Comparison of ENCODE assay signal across 12 cellular contexts in genomic region chr13:94707400-94708021, GRCh38. TPM values are rescaled to one million over a fixed set of nuclear protein-coding genes. Genes with fewer than 3 reads are reported as not detected.
DNase-seq lines count a peak whose midpoint lies in the region; FAIRE-seq and TF ChIP-seq lines count a peak whose summit lies in the region.
"Had no signal": no experiment of that assay in that cellular context is flagged by ENCODE, and none has a peak within 500 bp of the region (broad histone marks: within the 10 kb centered on the region; RNA-seq: fewer than 3 reads in every experiment).

No MANE protein-coding gene starts in this region.

- H3K79me2 ChIP-seq in H1 (ENCODE audit: control insufficient read depth in 1 of 2, insufficient read depth in 2 of 2, low read length in 2 of 2), result peaks cover 0 to 5% of the 10 kb centered on the region in 2 experiments; a peak in 2 of 4 replicates
- no peaks in the 10 kb centered on the region for H3K79me2 ChIP-seq in osteoblast (ENCODE audit: insufficient read depth, low read length)

- H3K23me2 ChIP-seq in H1 (ENCODE audit: low read depth, low read length), result peaks cover 39% of the 10 kb centered on the region

- H3K14ac ChIP-seq in H1 (ENCODE audit: insufficient read length), result no peak overlapping the region

- H4K20me1 ChIP-seq in H1 (replicated peaks in 1 of 2; ENCODE audit: control insufficient read depth in 1 of 2, insufficient read depth in 2 of 2, low read length in 2 of 2), result no peaks in the 10 kb centered on the region
- no peaks in the 10 kb centered on the region for H4K20me1 ChIP-seq in osteoblast (ENCODE audit: insufficient read depth, low read length)

- H2BK120ac ChIP-seq in H1 (replicated peaks; ENCODE audit: low read depth, low read length), result peak overlapping the region; percentile 82

- H3K9ac ChIP-seq in H1 (replicated peaks in 1 of 4; ENCODE audit: extremely low read depth in 1 of 4, low read depth in 3 of 4, low read length in 3 of 4), result peak overlapping the region in 3 of 4 experiments; percentile 31 to 46 (median 37); a peak in 3 of 7 replicates

- no peak overlapping the region for H2BK15ac ChIP-seq in H1 (ENCODE audit: low read length)

- H2BK5ac ChIP-seq in H1 (ENCODE audit: low read depth, low read length), result peak overlapping the region; percentile 76; the same call in 1 of the 2 replicates

- H3K27ac ChIP-seq in H1 (ENCODE audit: low read depth, low read length), result no peak overlapping the region
- no peak overlapping the region for H3K27ac ChIP-seq in osteoblast (ENCODE audit: low read depth, low read length)

- no peak for TF ChIP-seq EP300 in H1 (IDR thresholded peaks at IDR 0.05; ENCODE audit: borderline replicate concordance in 1 of 2, low read depth in 2 of 2, low read length in 2 of 2)

- peak overlapping the region; percentile 72 for H3K23ac ChIP-seq in H1 (ENCODE audit: insufficient read length)

- H4K8ac ChIP-seq in H1 (ENCODE audit: extremely low read depth, insufficient read depth, low read length), result no peak overlapping the region

- DNase-seq in NCI-H1105 treated with DMSO at 0.1 percent for 48 hours (lab: John Stamatoyannopoulos, UW) (peak; percentile 23), NCI-H1105 (lab: John Stamatoyannopoulos, UW) (no peak), NCI-H345 (lab: John Stamatoyannopoulos, UW) (peak; percentile 80), H1 (ENCODE audit: low read depth in 1 of 2, low spot score in 2 of 2) (peak in 1 of 2 experiments; percentile 79), osteoblast (ENCODE audit: insufficient read length, low spot score, missing footprints) (peak; percentile 46), SKM-1 (lab: John Stamatoyannopoulos, UW; ENCODE audit: unreplicated experiment) (no peak), GDM1 (lab: John Stamatoyannopoulos, UW) (no peak), kidney tubule cell (ENCODE audit: low spot score) (no peak)
- DNase-seq: left ventricle myocardium superior had no signal

- no peak for FAIRE-seq in H1 (lab: Jason Lieb, UNC)
- FAIRE-seq: A204.1, colon, TTC549 had no signal

- H3K27me3 ChIP-seq in H1 (replicated peaks in 1 of 4; ENCODE audit: control insufficient read depth in 3 of 4, extremely low read depth in 1 of 4, insufficient read depth in 3 of 4, low read length in 3 of 4), result peaks cover 19 to 56% (median 44%) of the 10 kb centered on the region in 4 experiments; a peak in 6 of 7 replicates
- H3K27me3 ChIP-seq in osteoblast (ENCODE audit: insufficient read depth, low read length), result peaks cover 98% of the 10 kb centered on the region

- H3K36me3 ChIP-seq in H1 (ENCODE audit: control insufficient read depth in 2 of 4, insufficient read depth in 4 of 4, low read length in 3 of 4) (peaks cover 0 to 25% (median 0%) of the 10 kb centered on the region in 4 experiments; a peak in 1 of 8 replicates), osteoblast (ENCODE audit: insufficient read depth, low read length) (no peaks in the 10 kb centered on the region)

- H3K9me3 ChIP-seq in H1 (ENCODE audit: insufficient read depth in 2 of 2, low read depth in 1 of 2, low read length in 1 of 2) (no peaks in the 10 kb centered on the region; a peak in 1 of 4 replicates), osteoblast (ENCODE audit: low read depth, low read length) (no peaks in the 10 kb centered on the region)

- peak overlapping the region; percentile 24 for H3K56ac ChIP-seq in H1 (replicated peaks; ENCODE audit: insufficient read length, low read depth, low read length)

- TF ChIP-seq RAD21 in H1 (IDR thresholded peaks at IDR 0.05 in 1 of 2, conservative IDR thresholded peaks at IDR 0.05 in 1 of 2; ENCODE audit: low read depth in 2 of 2, low read length in 2 of 2), result no peak

- CTCF ChIA-PET in H1 (lab: Charles Lee; ENCODE audit: partially characterized antibody), result interaction anchor here (0.7 to 1.2 kb wide), 2 partner anchors 8 to 616 kb away, joined by 3 to 4 read pairs; no protein-coding TSS in a partner anchor

- TF ChIP-seq POLR2A in H1 (IDR thresholded peaks at IDR 0.05; ENCODE audit: control extremely low read depth in 1 of 2, low read depth in 2 of 2, low read length in 2 of 2), result no peak

- H4K5ac ChIP-seq in H1 (ENCODE audit: insufficient read length, low read depth, low read length), result peak overlapping the region; percentile 70

- H3K79me1 ChIP-seq in H1 (ENCODE audit: low read depth, low read length), result no peaks in the 10 kb centered on the region

- peak overlapping the region; percentile 30 for H3K4ac ChIP-seq in H1 (replicated peaks; ENCODE audit: insufficient read length, low read depth, low read length)

- H2BK12ac ChIP-seq in H1 (ENCODE audit: low read depth, low read length), result 0 out of 2 replicates have a peak overlapping the region, but pooled peaks have one; percentile 84

- 1 to 67% methylated on average over 1 to 31 of the region's 41 CpGs for WGBS in H1 (ENCODE audit: extremely low coverage in 1 of 2, insufficient coverage in 1 of 2, insufficient read length in 1 of 2, insufficient replicate concordance in 2 of 2, low coverage in 1 of 2, low lambda C conversion rate in 2 of 2, missing lambda C conversion rate in 1 of 2), 2 experiments

- H2BK20ac ChIP-seq in H1 (ENCODE audit: low read length), result peak overlapping the region; percentile 88; the same call in 1 of the 2 replicates

- TF ChIP-seq CTCF in H1 (IDR thresholded peaks at IDR 0.05; ENCODE audit: control extremely low read depth in 1 of 3, insufficient read depth in 1 of 3, low read depth in 1 of 3, low read length in 3 of 3), result no peak
- no peak for TF ChIP-seq CTCF in osteoblast (IDR thresholded peaks at IDR 0.05; ENCODE audit: extremely low read depth, low read depth, low read length)

- POLR2A ChIA-PET in H1 (lab: Charles Lee; ENCODE audit: partially characterized antibody), result interaction anchor here (0.6 to 1.4 kb wide), 8 partner anchors 10 to 850 kb away, joined by 3 to 12 read pairs (median 4); no protein-coding TSS in a partner anchor

- peak overlapping the region; percentile 92 for H4K91ac ChIP-seq in H1 (replicated peaks; ENCODE audit: insufficient read length, low read length)

- peak overlapping the region; percentile 68 to 86 (median 76) for H3K4me3 ChIP-seq in H1 (ENCODE audit: extremely low read depth in 1 of 4, insufficient read depth in 2 of 4, low read depth in 3 of 4, low read length in 4 of 4)
- no peak overlapping the region for H3K4me3 ChIP-seq in osteoblast (ENCODE audit: insufficient read depth, low read length)

- H3K4me2 ChIP-seq in H1 (ENCODE audit: insufficient read depth in 1 of 2, low read depth in 2 of 2, low read length in 2 of 2) (peak overlapping the region; percentile 94 to 99), osteoblast (ENCODE audit: insufficient read depth, low read length) (no peak overlapping the region)

- H2AFZ ChIP-seq in H1 (ENCODE audit: low read length) (no peak overlapping the region), osteoblast (ENCODE audit: low read length) (no peak overlapping the region)

- peak overlapping the region; percentile 72 for H3K18ac ChIP-seq in H1 (ENCODE audit: extremely low read depth, low read length)

- H2AK5ac ChIP-seq in H1 (ENCODE audit: low read depth, low read length), result no peak overlapping the region; the same call in 1 of the 2 replicates

- H3K4me1 ChIP-seq in H1 (replicated peaks in 1 of 4; ENCODE audit: control insufficient read depth in 3 of 4, insufficient read depth in 4 of 4, low read length in 3 of 4) (peaks cover 0 to 24% (median 9%) of the 10 kb centered on the region in 4 experiments; a peak in 6 of 7 replicates), osteoblast (ENCODE audit: insufficient read depth, low read length) (no peaks in the 10 kb centered on the region)

TF ChIP-seq in H1, 55 proteins besides CTCF, POLR2A, EP300 and RAD21 (continues in another document):
- TF ChIP-seq RBBP5 (IDR thresholded peaks at IDR 0.05; ENCODE audit: borderline replicate concordance, low read depth, low read length) (peak; percentile 18), CEBPB (IDR thresholded peaks at IDR 0.05; ENCODE audit: low read depth, low read length) (peak; percentile 55), MAX (IDR thresholded peaks at IDR 0.05) (peak; percentile 71), CHD2 (IDR thresholded peaks at IDR 0.05; ENCODE audit: low read length) (no peak), KDM4A (IDR thresholded peaks at IDR 0.05; ENCODE audit: low read depth, low read length, severe bottlenecking) (peak; percentile 8), PHF8 (conservative IDR thresholded peaks at IDR 0.05; ENCODE audit: low read depth, low read length) (no peak), POU5F1 (IDR thresholded peaks at IDR 0.05; ENCODE audit: low read depth, low read length) (no peak), TAF1 (IDR thresholded peaks at IDR 0.05; ENCODE audit: low read depth, low read length) (0 out of 2 replicates have a peak, but pooled peaks have one; percentile 3), RNF2 (IDR thresholded peaks at IDR 0.05; ENCODE audit: borderline replicate concordance, low read depth, low read length, missing control alignments, poor library complexity, severe bottlenecking) (no peak), TBP (IDR thresholded peaks at IDR 0.05; ENCODE audit: low read depth, low read length) (peak; percentile 14; the same call in 1 of the 2 replicates), CTBP2 (IDR thresholded peaks at IDR 0.05; ENCODE audit: borderline replicate concordance, insufficient read depth, insufficient read length, low read length) (peak; percentile 86), BCL11A (IDR thresholded peaks at IDR 0.05; ENCODE audit: low read depth in 2 of 2, low read length in 2 of 2) (no peak), KDM1A (IDR thresholded peaks at IDR 0.05; ENCODE audit: borderline replicate concordance, low read length) (no peak), EZH2 (IDR thresholded peaks at IDR 0.05; ENCODE audit: low read depth, low read length, severe bottlenecking) (peak; percentile 30), ASH2L (IDR thresholded peaks at IDR 0.05; ENCODE audit: low read length) (peak; percentile 46)

RNA-seq across cellular contexts. Expression of gene SOX21, which starts 4.8 kb away (rescaled TPM):
- total RNA-seq in H1 (2021; fragmentation: NEBNext Ultra II Directional; extraction: Animal tissue kit (Norgen Biotek cat#: 25700)), result 3.9 and 4.2 TPM in 2 replicates
- 3.9 and 9.3 TPM in 2 replicates for polyA plus RNA-seq in H1 (2011; rRNA removed)
- polyA plus RNA-seq in H1 (2011; cell fraction: cytosol; rRNA removed), result 7.1 TPM
- 6.9 TPM for polyA plus RNA-seq in H1 (2011; cell fraction: nucleus; rRNA removed)
- polyA plus RNA-seq in H1 (2012, experiment 1 of 2), result 2.8 to 3.9 TPM (median 3.0 TPM) in 4 replicates
- 2.5 TPM for polyA plus RNA-seq in H1 (2012, experiment 2 of 2)
- polyA plus RNA-seq in H1 (2013, experiment 1 of 2), result 1.5 TPM
- 1.1 TPM for polyA plus RNA-seq in H1 (2013, experiment 2 of 2)
- polyA minus RNA-seq in H1 (2011; rRNA and poly(A)+ RNA removed), result 3.7 and 7.6 TPM in 2 replicates
- polyA minus RNA-seq in H1 (2011; cell fraction: cytosol; rRNA and poly(A)+ RNA removed), result 8.8 TPM
- polyA minus RNA-seq in H1 (2011; cell fraction: nucleus; rRNA and poly(A)+ RNA removed), result 13.7 TPM
- total RNA-seq in osteoblast, result not detected in 2 replicates
- total RNA-seq: left ventricle myocardium superior had no signal

Comparison
In these comparisons a context has a peak if more than half of its experiments do, and no peak if none do; other contexts are left out.
1. DNase-seq: peak in NCI-H1105 treated with DMSO at 0.1 percent for 48 hours (single experiment), NCI-H345 (single experiment) and osteoblast (single experiment); none in NCI-H1105 (single experiment), SKM-1 (single experiment), GDM1 (single experiment) and kidney tubule cell (single experiment).